In the genomic region with DNA sequence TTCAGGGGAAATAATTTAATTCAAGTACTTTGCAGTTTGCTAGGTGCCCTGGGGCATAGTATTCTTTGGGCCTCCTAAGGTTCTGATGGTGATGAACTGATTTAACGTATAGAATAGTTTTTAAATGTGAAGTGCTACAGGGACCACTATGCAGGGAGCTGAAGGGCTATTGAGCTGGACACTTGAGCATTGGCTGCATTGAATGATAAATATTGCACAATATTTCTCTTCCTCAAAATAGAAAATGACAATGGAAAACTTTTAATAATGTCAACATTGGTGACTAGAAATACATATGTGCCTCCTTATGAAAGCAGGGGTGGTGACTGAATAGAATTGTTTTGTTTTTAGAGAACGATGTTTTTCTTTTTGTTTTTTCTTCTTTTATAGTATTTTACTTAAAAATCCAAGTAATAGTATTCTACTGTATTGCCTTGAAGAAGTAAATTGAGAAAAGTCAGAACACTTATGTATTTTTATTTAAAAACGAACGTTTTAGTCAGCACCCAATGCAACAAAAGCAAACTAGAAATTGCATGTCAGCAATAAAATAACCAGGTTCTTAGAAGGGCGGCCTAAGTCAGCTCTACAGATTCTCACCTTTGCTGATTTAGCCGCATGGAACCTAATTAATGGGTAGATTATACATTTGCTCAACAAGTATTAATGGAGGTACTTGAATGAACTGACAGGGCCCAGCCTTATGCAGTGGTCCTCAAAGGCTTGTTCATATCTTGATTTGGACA, we compare ENCODE assay signal across 19 cellular contexts.
DNase-seq lines count a peak whose midpoint lies in the region; ATAC-seq, FAIRE-seq and TF ChIP-seq lines count a peak whose summit lies in the region.
"Had no signal": no experiment of that assay in that cellular context is flagged by ENCODE, and none has a peak within 500 bp of the region (broad histone marks: within the 10 kb centered on the region; RNA-seq: fewer than 3 reads in every experiment).

No MANE protein-coding gene starts in this region.

- H3K36me3 ChIP-seq in IMR-90 (ENCODE audit: control insufficient read depth, insufficient read depth, low read length) (no peaks in the 10 kb centered on the region), K562 (ENCODE audit: control insufficient read depth, insufficient read depth, low read length) (no peaks in the 10 kb centered on the region), smooth muscle cell (ENCODE audit: low read depth) (no peaks in the 10 kb centered on the region)
- H3K36me3 ChIP-seq: HAP-1 had no signal

- no peaks in the 10 kb centered on the region for H3K36me3 Mint-ChIP-seq in T-helper 17 cell (ENCODE audit: low read depth)
- H3K36me3 Mint-ChIP-seq: CD4-positive, alpha-beta memory T cell had no signal

- no peak for ATAC-seq in IMR-90 (ENCODE audit: low read depth)
- no peak for ATAC-seq in K562
- ATAC-seq in T-helper 17 cell = no peak
- ATAC-seq in foreskin keratinocyte = no peak

- TF ChIP-seq POLR2A in IMR-90 (IDR thresholded peaks at IDR 0.05; ENCODE audit: low read depth, low read length) = no peak
- TF ChIP-seq POLR2A in K562 (conservative IDR thresholded peaks at IDR 0.05) = no peak

- CTCF ChIA-PET in IMR-90 (lab: Yijun Ruan, JAX) = interaction anchor here (0.6 kb wide), 1 partner anchor 56 kb away, joined by 3 read pairs; no protein-coding TSS in a partner anchor
- CTCF ChIA-PET in K562 (lab: Yijun Ruan, JAX; ENCODE audit: low intra/inter-chr PET ratio) = no interaction called here

- no peak for FAIRE-seq in K562 (lab: Jason Lieb, UNC)
- FAIRE-seq: GM12892, H54 had no signal

- POLR2A ChIA-PET in IMR-90 (lab: Charles Lee; ENCODE audit: unreplicated experiment) = no interaction called here
- POLR2A ChIA-PET in K562 (lab: Yijun Ruan, JAX) = no interaction called here

- no peaks in the 10 kb centered on the region for H4K20me1 ChIP-seq in IMR-90 (ENCODE audit: insufficient read depth, low read length)
- no peaks in the 10 kb centered on the region for H4K20me1 ChIP-seq in K562 (replicated peaks; ENCODE audit: control insufficient read depth, insufficient read depth, low read length)
- H4K20me1 ChIP-seq in smooth muscle cell (ENCODE audit: low read depth) = no peaks in the 10 kb centered on the region

- peaks cover 16% of the 10 kb centered on the region for H3K4me1 Mint-ChIP-seq in T-helper 17 cell

- H2AK5ac ChIP-seq in IMR-90 (ENCODE audit: low read depth, low read length) = no peak overlapping the region

- H2AFZ ChIP-seq in IMR-90 (replicated peaks; ENCODE audit: low read length, poor library complexity) (no peak overlapping the region), K562 (ENCODE audit: low read depth, low read length) (no peak overlapping the region), smooth muscle cell (ENCODE audit: low read depth) (peak overlapping the region; percentile 83)

- no peak overlapping the region for H4K91ac ChIP-seq in IMR-90 (ENCODE audit: insufficient read depth, low read depth, low read length)

- H3K14ac ChIP-seq in IMR-90 (replicated peaks; ENCODE audit: low read depth, low read length) = no peak overlapping the region

- no peak overlapping the region for H3K23ac ChIP-seq in IMR-90 (ENCODE audit: low read depth, low read length)

- H3K4me1 ChIP-seq in IMR-90 (ENCODE audit: control insufficient read depth, insufficient read depth, low read length) (peaks cover 6% of the 10 kb centered on the region; the same call in 1 of the 2 replicates), K562 (replicated peaks in 1 of 2; ENCODE audit: control insufficient read depth in 2 of 2, insufficient read depth in 2 of 2, low read length in 2 of 2) (no peaks in the 10 kb centered on the region), smooth muscle cell (ENCODE audit: low read depth) (peaks cover 3% of the 10 kb centered on the region), foreskin keratinocyte (no peaks in the 10 kb centered on the region)
- H3K4me1 ChIP-seq: HAP-1 had no signal

- dilution Hi-C loops in IMR-90 (cut with HindIII; ENCODE audit: low sequenced_read_pairs, unreplicated experiment) = no loop called here

- H3K56ac ChIP-seq in IMR-90 (ENCODE audit: extremely low read depth, insufficient read depth, low read length) = no peak overlapping the region

- no peak overlapping the region for H2AK9ac ChIP-seq in IMR-90 (replicated peaks; ENCODE audit: low read depth, low read length, poor library complexity)

- in situ Hi-C loops in IMR-90 (cut with MboI; ENCODE audit: low sequenced_read_pairs) (no loop called here), K562 (cut with MboI) (no loop called here)

- BruUV-seq in IMR-90 (replicated peaks; lab: Mats Ljungman, UMichigan) (no TSS peak), K562 (replicated peaks; lab: Mats Ljungman, UMichigan) (no TSS peak)

- no peak overlapping the region for H3K27ac ChIP-seq in IMR-90 (ENCODE audit: insufficient read depth, low read length)
- H3K27ac ChIP-seq in K562 (ENCODE audit: extremely low read depth, low read depth, low read length) = no peak overlapping the region
- peak overlapping the region; percentile 55 for H3K27ac ChIP-seq in smooth muscle cell (ENCODE audit: low read depth)
- H3K27ac ChIP-seq in foreskin keratinocyte = no peak overlapping the region

- no peak overlapping the region for H3K9ac ChIP-seq in IMR-90 (ENCODE audit: low read depth, low read length)
- H3K9ac ChIP-seq in K562 (ENCODE audit: insufficient read depth in 1 of 2, low read depth in 2 of 2, low read length in 2 of 2) = no peak overlapping the region
- no peak overlapping the region for H3K9ac ChIP-seq in smooth muscle cell (ENCODE audit: low read depth)

- no peaks in the 10 kb centered on the region for H3K27me3 ChIP-seq in IMR-90 (ENCODE audit: control insufficient read depth, insufficient read depth, low read length)
- peaks cover 21 to 38% of the 10 kb centered on the region in 2 experiments; a peak in 4 of 5 replicates for H3K27me3 ChIP-seq in K562 (ENCODE audit: control insufficient read depth in 2 of 2, insufficient read depth in 2 of 2, low read length in 2 of 2)
- no peaks in the 10 kb centered on the region for H3K27me3 ChIP-seq in smooth muscle cell (ENCODE audit: low read depth)
- H3K27me3 ChIP-seq in foreskin keratinocyte = no peaks in the 10 kb centered on the region

- no peak overlapping the region for H4K5ac ChIP-seq in IMR-90 (ENCODE audit: low read depth, low read length)

- TF ChIP-seq CTCF in IMR-90 (conservative IDR thresholded peaks at IDR 0.05; ENCODE audit: low read depth, low read length) (no peak), K562 (IDR thresholded peaks at IDR 0.05 in 2 of 3, conservative IDR thresholded peaks at IDR 0.05 in 1 of 3; ENCODE audit: insufficient read depth in 2 of 3, low read depth in 1 of 3, low read length in 3 of 3) (no peak), smooth muscle cell (IDR thresholded peaks at IDR 0.05; ENCODE audit: borderline replicate concordance, insufficient read depth, poor library complexity, severe bottlenecking) (no peak), foreskin keratinocyte (conservative IDR thresholded peaks at IDR 0.05) (no peak)

- H3K79me1 ChIP-seq in IMR-90 (ENCODE audit: low read depth in 1 of 2, low read length in 2 of 2) = no peaks in the 10 kb centered on the region

- no peak overlapping the region for H3K18ac ChIP-seq in IMR-90 (ENCODE audit: low read depth, low read length)

- H2BK20ac ChIP-seq in IMR-90 (ENCODE audit: low read depth, low read length) = no peak overlapping the region

- DNase-seq in NCI-H510A treated with DMSO at 0.1 percent for 48 hours (lab: John Stamatoyannopoulos, UW) (peak; percentile 21), NCI-H510A (lab: John Stamatoyannopoulos, UW) (no peak), IMR-90 (no peak), K562 (ENCODE audit: extremely low read depth in 1 of 4, low spot score in 3 of 4) (no peak), smooth muscle cell (lab: John Stamatoyannopoulos, UW; ENCODE audit: unreplicated experiment) (no peak), T-helper 17 cell (no peak), foreskin keratinocyte (no peak)
- DNase-seq: 8988T; C1 segment of cervical spinal cord; Calu3; CD4-positive, alpha-beta memory T cell; COR-L47; DMS79 treated with DMSO at 0.1 percent for 48 hours; GF-D8; GOT3; HFFc6 had no signal

- H3K4me3 ChIP-seq in IMR-90 (ENCODE audit: insufficient read depth, low read depth, low read length) (no peak overlapping the region), K562 (no peak overlapping the region), smooth muscle cell (no peak overlapping the region)
- H3K4me3 ChIP-seq: HAP-1 had no signal

- no CpG with 5 or more reads among the region's 6 CpGs for WGBS in IMR-90 (ENCODE audit: extremely low coverage in 2 of 2, insufficient read length in 1 of 2), 2 experiments
- 9% methylated on average over 6 of the region's 6 CpGs for WGBS in K562 (ENCODE audit: insufficient coverage, low coverage, missing lambda C conversion rate)
- 92% methylated on average over 6 of the region's 6 CpGs for WGBS in smooth muscle cell (ENCODE audit: low lambda C conversion rate)

- no peak overlapping the region for H2BK15ac ChIP-seq in IMR-90 (ENCODE audit: low read depth, low read length)

- H3K4me2 ChIP-seq in IMR-90 (ENCODE audit: low read depth, low read length) (no peak overlapping the region), K562 (ENCODE audit: insufficient read depth, low read length) (no peak overlapping the region), smooth muscle cell (peak overlapping the region; percentile 65)

- H3K9me1 ChIP-seq in IMR-90 (ENCODE audit: insufficient read depth, low read length) (peaks cover 4% of the 10 kb centered on the region; the same call in 1 of the 2 replicates), K562 (ENCODE audit: control insufficient read depth, insufficient read depth, low read length) (no peaks in the 10 kb centered on the region)

- H3K79me2 ChIP-seq in K562 (ENCODE audit: control insufficient read depth, insufficient read depth, low read length) (no peaks in the 10 kb centered on the region), smooth muscle cell (ENCODE audit: low read depth) (no peaks in the 10 kb centered on the region)

- TF ChIP-seq EP300 in K562 (IDR thresholded peaks at IDR 0.05; ENCODE audit: low read length) = no peak

- no peak overlapping the region for H3K4me3 Mint-ChIP-seq in T-helper 17 cell
- H3K4me3 Mint-ChIP-seq: CD4-positive, alpha-beta memory T cell; HFFc6 had no signal

- H3K4ac ChIP-seq in IMR-90 (ENCODE audit: low read depth, low read length) = no peak overlapping the region

- TF ChIP-seq RAD21 in IMR-90 (IDR thresholded peaks at IDR 0.05; ENCODE audit: low read length) = no peak
- no peak for TF ChIP-seq RAD21 in K562 (CRISPR knock-in tag; conservative IDR thresholded peaks at IDR 0.05 in 1 of 2, IDR thresholded peaks at IDR 0.05 in 1 of 2)

- no peak overlapping the region for H4K8ac ChIP-seq in IMR-90 (ENCODE audit: low read depth in 2 of 2, low read length in 2 of 2)

- no peak overlapping the region for H3K27ac Mint-ChIP-seq in T-helper 17 cell
- H3K27ac Mint-ChIP-seq: CD4-positive, alpha-beta memory T cell; HFFc6 had no signal

- H3K9me3 ChIP-seq in IMR-90 (ENCODE audit: control insufficient read depth, insufficient read depth, low read length) = no peaks in the 10 kb centered on the region
- H3K9me3 ChIP-seq in K562 (replicated peaks; ENCODE audit: control insufficient read depth, insufficient read depth, low read depth, low read length) = no peaks in the 10 kb centered on the region
- no peaks in the 10 kb centered on the region for H3K9me3 ChIP-seq in smooth muscle cell (replicated peaks; ENCODE audit: low read depth)
- no peaks in the 10 kb centered on the region for H3K9me3 ChIP-seq in T-helper 17 cell (ENCODE audit: control insufficient read depth, low read length, poor library complexity, severe bottlenecking)
- H3K9me3 ChIP-seq: HAP-1 had no signal

- H3F3A ChIP-seq in smooth muscle cell (ENCODE audit: low read depth) = peaks cover 7% of the 10 kb centered on the region

- no peak overlapping the region for H2BK5ac ChIP-seq in IMR-90 (ENCODE audit: low read depth, low read length, poor library complexity, severe bottlenecking)

- intact Hi-C loops in IMR-90 (cut with micrococcal nuclease) = no loop called here
- intact Hi-C loops in K562 (cut with micrococcal nuclease) = no loop called here

- no peak overlapping the region for H2BK120ac ChIP-seq in IMR-90 (ENCODE audit: low read depth, low read length)

- H3K27me3 Mint-ChIP-seq in T-helper 17 cell = no peaks in the 10 kb centered on the region
- H3K27me3 Mint-ChIP-seq: CD4-positive, alpha-beta memory T cell had no signal
